Comparison of ENCODE assay signal across 26 cellular contexts in genomic region chr5:129724222-129724621, GRCh38. TPM values are rescaled to one million over a fixed set of nuclear protein-coding genes. Genes with fewer than 3 reads are reported as not detected.
"Had no signal": no experiment of that assay in that cellular context is flagged by ENCODE, and none has a peak within 500 bp of the region (broad histone marks: within the 10 kb centered on the region; RNA-seq: fewer than 3 reads in every experiment).

No MANE protein-coding gene starts in this region.

- DNase-seq: caudate nucleus; effector CD8-positive, alpha-beta T cell; gastrocnemius medialis; heart right ventricle; hypothalamus; immature natural killer cell; left lung; lower lobe of right lung; midbrain; sigmoid colon; stimulated activated naive CD8-positive, alpha-beta T cell treated with anti-CD3 and anti-CD28 coated beads, Interleukin-15, Interleukin-2, amounts not matched to agents 100 U/mL and 50 U/mL, for 24 hours; thyroid gland; upper lobe of left lung; uterus had no signal

- H3K27ac ChIP-seq: coronary artery, gastrocnemius medialis, heart right ventricle, left lung, lower lobe of right lung, sigmoid colon, skin epidermis, suprapubic skin, thyroid gland, upper lobe of left lung, uterus had no signal

- H3K36me3 ChIP-seq: gastrocnemius medialis, heart right ventricle, left lung, lower lobe of right lung, sigmoid colon, suprapubic skin, thyroid gland, upper lobe of left lung, uterus had no signal

- H3K9me3 ChIP-seq: gastrocnemius medialis, heart right ventricle, left lung, lower lobe of right lung, sigmoid colon, suprapubic skin, thyroid gland, upper lobe of left lung, uterus had no signal

- H3K36me3 Mint-ChIP-seq: immature natural killer cell; memory B cell; natural killer cell treated with Interleukin-12 subunit alpha and Interleukin-12 subunit beta and Interleukin-15 and Interleukin-18, amount 100 ng/mL, for 72 hours had no signal

- H3K4me3 ChIP-seq: coronary artery, gastrocnemius medialis, heart right ventricle, left lung, lower lobe of right lung, sigmoid colon, skin epidermis, suprapubic skin, thyroid gland, upper lobe of left lung, uterus had no signal

- H3K4me1 Mint-ChIP-seq: immature natural killer cell, memory B cell had no signal

- H3K4me1 ChIP-seq: gastrocnemius medialis, heart right ventricle, left lung, lower lobe of right lung, sigmoid colon, suprapubic skin, thyroid gland, upper lobe of left lung, uterus had no signal

- H3K27me3 ChIP-seq: gastrocnemius medialis, heart right ventricle, left lung, sigmoid colon, suprapubic skin, thyroid gland, upper lobe of left lung, uterus had no signal

- H3K27me3 Mint-ChIP-seq: natural killer cell treated with Interleukin-12 subunit alpha and Interleukin-12 subunit beta and Interleukin-15 and Interleukin-18, amount 100 ng/mL, for 72 hours had no signal

- H3K4me3 Mint-ChIP-seq: immature natural killer cell; memory B cell; natural killer cell treated with Interleukin-12 subunit alpha and Interleukin-12 subunit beta and Interleukin-15 and Interleukin-18, amount 100 ng/mL, for 72 hours had no signal

- FAIRE-seq: endometrium, keratinocyte had no signal

- H3K27ac Mint-ChIP-seq: immature natural killer cell; memory B cell; natural killer cell treated with Interleukin-12 subunit alpha and Interleukin-12 subunit beta and Interleukin-15 and Interleukin-18, amount 100 ng/mL, for 72 hours had no signal

RNA-seq across cellular contexts. Expression of gene MINAR2, which starts 23.7 kb away (rescaled TPM):
- total RNA-seq: dermis microvascular lymphatic vessel endothelial cell; esophagus mucosa; fibroblast of lung; gastrocnemius medialis; heart right ventricle; left lung; lower lobe of right lung; natural killer cell treated with Interleukin-12 subunit alpha and Interleukin-12 subunit beta and Interleukin-15 and Interleukin-18, amount 100 ng/mL, for 72 hours; omental fat pad; pulmonary artery endothelial cell; suprapubic skin; thyroid gland; upper lobe of left lung had no signal
- polyA plus RNA-seq: fibroblast of lung, immature natural killer cell, keratinocyte, sigmoid colon had no signal
